Comparison of ENCODE assay signal across 8 cellular contexts in the genomic region with DNA sequence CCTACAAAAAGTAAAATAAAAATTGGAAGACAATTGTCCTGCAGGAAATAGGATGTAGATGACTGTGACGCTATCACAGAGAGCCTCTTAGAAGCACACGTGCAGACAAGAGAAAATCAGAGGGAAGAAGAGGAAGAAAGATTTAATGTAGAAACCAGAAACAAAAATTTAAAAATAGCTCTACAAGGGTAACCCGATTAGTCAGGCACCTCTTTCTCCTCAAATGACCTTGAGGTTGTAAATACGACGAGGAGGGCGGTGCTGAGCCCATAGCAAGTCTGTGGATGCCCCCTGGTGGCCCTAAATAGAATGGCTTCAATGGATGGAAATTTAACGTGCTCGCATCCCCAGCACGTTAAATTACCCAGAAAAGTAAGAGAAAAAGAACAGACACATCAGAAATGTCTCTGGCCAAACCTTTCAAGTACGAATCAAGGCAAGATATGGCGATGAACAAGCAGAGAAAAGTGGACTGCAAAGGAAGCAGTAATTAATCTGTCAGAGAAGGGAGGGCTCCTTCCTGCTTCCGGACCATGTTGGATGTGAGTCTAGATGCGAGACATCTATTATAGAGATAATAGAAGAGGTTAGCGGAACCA. TPM values are rescaled to one million over a fixed set of nuclear protein-coding genes. Genes with fewer than 3 reads are reported as not detected.
DNase-seq lines count a peak whose midpoint lies in the region; ATAC-seq, FAIRE-seq and TF ChIP-seq lines count a peak whose summit lies in the region.

No MANE protein-coding gene starts in this region.

- H3K27ac Mint-ChIP-seq in activated naive CD8-positive, alpha-beta T cell: peak overlapping the region; percentile 99

- DNase-seq in DMS53 (lab: John Stamatoyannopoulos, UW) (peak; percentile 89), H54 (ENCODE audit: insufficient read length, low spot score) (peak; percentile 56), NCI-H1048 (lab: John Stamatoyannopoulos, UW) (peak; percentile 37), Right ventricle myocardium inferior (ENCODE audit: missing footprints) (peak; percentile 84), tibial artery (peak; percentile 79 to 85)

- intact Hi-C loops in Right ventricle myocardium inferior (cut with DNase I): loop anchor here (1.0 to 5.0 kb wide), 3 partner anchors 65 to 171 kb away; partner anchors contain the start of gene RPL7L1
- intact Hi-C loops in tibial artery (cut with DNase I; ENCODE audit: low total_unique reads): loop anchor here (5.0 kb wide), 2 partner anchors 64 to 151 kb away; partner anchors contain the start of gene RPL7L1

- H3K4me2 ChIP-seq in parathyroid adenoma (ENCODE audit: low read length): peak overlapping the region; percentile 52

- H3K27me3 Mint-ChIP-seq in activated naive CD8-positive, alpha-beta T cell: no peaks in the 10 kb centered on the region

- peak overlapping the region; percentile 46 for H3K4me3 ChIP-seq in parathyroid adenoma (ENCODE audit: low read depth, low read length)
- H3K4me3 ChIP-seq in tibial artery: peak overlapping the region; percentile 52 to 71

- no peaks in the 10 kb centered on the region for H3K9me3 Mint-ChIP-seq in activated naive CD8-positive, alpha-beta T cell (ENCODE audit: low read depth)

- no peak overlapping the region for H3K9ac ChIP-seq in parathyroid adenoma

- H3K36me3 ChIP-seq in parathyroid adenoma (ENCODE audit: control insufficient read depth, insufficient read depth, low read length) (no peaks in the 10 kb centered on the region), tibial artery (no peaks in the 10 kb centered on the region)

- no peaks in the 10 kb centered on the region for H3K27me3 ChIP-seq in parathyroid adenoma (ENCODE audit: control insufficient read depth, insufficient read depth, low read length)
- H3K27me3 ChIP-seq in tibial artery: no peaks in the 10 kb centered on the region

- no peak for TF ChIP-seq POLR2A in H54 (IDR thresholded peaks at IDR 0.05; ENCODE audit: low read depth, low read length)

- peak; percentile 62 for FAIRE-seq in H54 (lab: Jason Lieb, UNC)

- peak; percentile 94 for ATAC-seq in SK-N-SH treated with all-trans-retinoic acid at 6 μM for 48 hours
- peak; percentile 95 for ATAC-seq in Right ventricle myocardium inferior

- TF ChIP-seq CTCF in parathyroid adenoma (IDR thresholded peaks at IDR 0.05) (peak; percentile 98), tibial artery (IDR thresholded peaks at IDR 0.05) (peak; percentile 83 to 91)

- H3K4me1 Mint-ChIP-seq in activated naive CD8-positive, alpha-beta T cell (ENCODE audit: low read depth): peaks cover 21% of the 10 kb centered on the region

- peak overlapping the region; percentile 88 for H3K4me3 Mint-ChIP-seq in activated naive CD8-positive, alpha-beta T cell

- H3K27ac ChIP-seq in parathyroid adenoma (peak overlapping the region; percentile 66), tibial artery (peak overlapping the region; percentile 67 to 76)

- peak overlapping the region; percentile 72 for H2AFZ ChIP-seq in parathyroid adenoma

- H3K36me3 Mint-ChIP-seq in activated naive CD8-positive, alpha-beta T cell: no peaks in the 10 kb centered on the region

- no peaks in the 10 kb centered on the region for H3K79me2 ChIP-seq in parathyroid adenoma

- H3K4me1 ChIP-seq in parathyroid adenoma (peaks cover 15% of the 10 kb centered on the region), tibial artery (peaks cover 0 to 15% (median 5%) of the 10 kb centered on the region in 4 donors)

- no peaks in the 10 kb centered on the region for H3K9me3 ChIP-seq in parathyroid adenoma (ENCODE audit: control insufficient read depth, low read length)
- no peaks in the 10 kb centered on the region for H3K9me3 ChIP-seq in tibial artery

TF ChIP-seq in SK-N-SH treated with all-trans-retinoic acid at 6 μM for 48 hours, 23 proteins besides CTCF, POLR2A, EP300 and RAD21:
- TF ChIP-seq ISL1 (CRISPR knock-in tag; IDR thresholded peaks at IDR 0.05): no peak
- TF ChIP-seq ZFP30 (CRISPR knock-in tag; IDR thresholded peaks at IDR 0.05): peak; percentile 57
- TF ChIP-seq, protein P1, sequence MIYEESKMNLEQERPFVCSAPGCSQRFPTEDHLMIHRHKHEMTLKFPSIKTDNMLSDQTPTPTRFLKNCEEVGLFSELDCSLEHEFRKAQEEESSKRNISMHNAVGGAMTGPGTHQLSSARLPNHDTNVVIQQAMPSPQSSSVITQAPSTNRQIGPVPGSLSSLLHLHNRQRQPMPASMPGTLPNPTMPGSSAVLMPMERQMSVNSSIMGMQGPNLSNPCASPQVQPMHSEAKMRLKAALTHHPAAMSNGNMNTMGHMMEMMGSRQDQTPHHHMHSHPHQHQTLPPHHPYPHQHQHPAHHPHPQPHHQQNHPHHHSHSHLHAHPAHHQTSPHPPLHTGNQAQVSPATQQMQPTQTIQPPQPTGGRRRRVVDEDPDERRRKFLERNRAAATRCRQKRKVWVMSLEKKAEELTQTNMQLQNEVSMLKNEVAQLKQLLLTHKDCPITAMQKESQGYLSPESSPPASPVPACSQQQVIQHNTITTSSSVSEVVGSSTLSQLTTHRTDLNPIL (CRISPR knock-in tag; IDR thresholded peaks at IDR 0.05; ENCODE audit: low read depth): no peak
- TF ChIP-seq PPARA (CRISPR knock-in tag; IDR thresholded peaks at IDR 0.05; ENCODE audit: borderline replicate concordance): 0 out of 2 replicates have a peak, but pooled peaks have one; percentile 64

RNA-seq across cellular contexts. Expression of gene PRPH2, which starts 4.2 kb away (rescaled TPM):
- total RNA-seq in Right ventricle myocardium inferior: 0.49 TPM

RNA-seq across cellular contexts. Expression of gene TBCC, which starts 19.3 kb away (rescaled TPM):
- total RNA-seq in Right ventricle myocardium inferior: 12.0 TPM

RNA-seq across cellular contexts. Expression of gene BICRAL, which starts 55.3 kb away (rescaled TPM):
- 11.6 TPM for total RNA-seq in Right ventricle myocardium inferior

Comparison
In these comparisons a context has a peak if more than half of its experiments do, and no peak if none do; other contexts are left out.
1. Peak in every context shown above with its lines: DNase-seq, ATAC-seq, H3K4me3 ChIP-seq and H3K27ac ChIP-seq.
2. DNase-seq: peak in every context shown above with its lines; median percentile 89 in DMS53; 84 in Right ventricle myocardium inferior; 82 in tibial artery; 56 in H54; 37 in NCI-H1048.